1 cellular context compared by ENCODE assay signal in genomic region chr16:9048302-9048700, GRCh38.
TF ChIP-seq lines count a peak whose summit lies in the region.

No MANE protein-coding gene starts in this region.

TF ChIP-seq in H1, 55 proteins besides CTCF, POLR2A, EP300 and RAD21:
- TF ChIP-seq SIN3A (conservative IDR thresholded peaks at IDR 0.05 in 1 of 2, IDR thresholded peaks at IDR 0.05 in 1 of 2; ENCODE audit: low read depth in 1 of 2, low read length in 2 of 2): no peak
